In the genomic region with DNA sequence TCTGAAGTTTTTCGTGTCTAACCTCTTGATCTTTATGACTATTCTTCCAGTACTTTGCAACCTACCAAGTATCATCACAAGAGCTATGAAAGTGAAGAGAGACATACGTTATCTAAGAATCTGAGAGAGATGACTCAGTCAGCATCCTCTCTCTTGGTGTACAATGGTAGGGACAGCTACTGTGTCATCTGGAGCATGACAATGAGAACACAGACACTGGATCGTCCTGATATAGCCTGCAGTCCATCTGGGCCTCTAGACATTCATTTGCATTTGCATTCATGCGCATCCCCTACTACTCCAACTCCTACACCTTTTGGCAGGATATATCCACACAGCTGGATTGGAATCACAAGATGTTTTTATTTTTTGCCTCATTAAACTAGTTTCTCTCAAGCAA, we compare ENCODE assay signal across 12 cellular contexts.
DNase-seq lines count a peak whose midpoint lies in the region; ATAC-seq and TF ChIP-seq lines count a peak whose summit lies in the region.
"Had no signal": no experiment of that assay in that cellular context is flagged by ENCODE, and none has a peak within 500 bp of the region (broad histone marks: within the 10 kb centered on the region; RNA-seq: fewer than 3 reads in every experiment).

No MANE protein-coding gene starts in this region.

- H3K4me3 ChIP-seq in aorta (ENCODE audit: low read length in 2 of 2) (no peak overlapping the region), uterus (no peak overlapping the region)
- H3K4me3 ChIP-seq: BLaER1 had no signal

- intact Hi-C loops in aorta (cut with DNase I) (no loop called here), uterus (cut with DNase I; ENCODE audit: low total_unique reads) (no loop called here)

- peak; percentile 54 for DNase-seq in Caki2 (ENCODE audit: low read depth)
- no peak for DNase-seq in NCI-H774 (lab: John Stamatoyannopoulos, UW)
- no peak for DNase-seq in aorta
- DNase-seq in uterus = no peak
- DNase-seq in NCI-H2107 (lab: John Stamatoyannopoulos, UW) = no peak
- DNase-seq: foreskin keratinocyte; SHP77 treated with DMSO at 0.1 percent for 48 hours; stimulated activated naive CD4-positive, alpha-beta T cell treated with Interleukin-2 at 50 U/mL for 16 hours had no signal

- in situ Hi-C loops in Caki2 (cut with HindIII; ENCODE audit: low pct_unique_long_range_greater_than_20kb, low sequenced_read_pairs) = no loop called here

- H3K4me1 ChIP-seq in aorta (ENCODE audit: control insufficient read depth in 1 of 2, insufficient read depth in 2 of 2, low read length in 2 of 2) (no peaks in the 10 kb centered on the region), uterus (no peaks in the 10 kb centered on the region)
- H3K4me1 ChIP-seq: BLaER1, foreskin keratinocyte had no signal

- H3K9me3 ChIP-seq in aorta (ENCODE audit: control insufficient read depth, low read length) = no peaks in the 10 kb centered on the region
- H3K9me3 ChIP-seq in uterus = no peaks in the 10 kb centered on the region
- H3K9me3 ChIP-seq: BLaER1 had no signal

- H3K27me3 ChIP-seq in aorta (ENCODE audit: control insufficient read depth in 1 of 2, insufficient read depth in 2 of 2, low read length in 1 of 2) (no peaks in the 10 kb centered on the region), uterus (no peaks in the 10 kb centered on the region)
- H3K27me3 ChIP-seq: BLaER1, foreskin keratinocyte had no signal

- TF ChIP-seq POLR2A in uterus (IDR thresholded peaks at IDR 0.05) = no peak

- 71 to 77% methylated on average over 4 of the region's 4 CpGs for WGBS in aorta, 2 donors

- no peaks in the 10 kb centered on the region for H3K36me3 ChIP-seq in aorta (ENCODE audit: control insufficient read depth in 1 of 2, insufficient read depth in 2 of 2, low read length in 1 of 2)
- no peaks in the 10 kb centered on the region for H3K36me3 ChIP-seq in uterus
- H3K36me3 ChIP-seq: BLaER1 had no signal

- ATAC-seq in GM19043 (IDR thresholded peaks at IDR 0.05; ENCODE audit: low read depth, unreplicated experiment) (peak; percentile 99), HG02798 (IDR thresholded peaks at IDR 0.05; ENCODE audit: poor library complexity, unreplicated experiment) (peak; percentile 91), HG03575 (IDR thresholded peaks at IDR 0.05; ENCODE audit: extremely low read depth, insufficient number of reproducible peaks, low FRiP score, unreplicated experiment) (peak; percentile 98), aorta (ENCODE audit: low FRiP score) (no peak)
- ATAC-seq: foreskin keratinocyte had no signal

- no peak overlapping the region for H3K27ac ChIP-seq in aorta (ENCODE audit: low read depth in 1 of 2, low read length in 2 of 2)
- no peak overlapping the region for H3K27ac ChIP-seq in uterus
- H3K27ac ChIP-seq: BLaER1, foreskin keratinocyte had no signal

- TF ChIP-seq CTCF in uterus (IDR thresholded peaks at IDR 0.05) = no peak
